Comparison of ENCODE assay signal across 10 cellular contexts in the genomic region with DNA sequence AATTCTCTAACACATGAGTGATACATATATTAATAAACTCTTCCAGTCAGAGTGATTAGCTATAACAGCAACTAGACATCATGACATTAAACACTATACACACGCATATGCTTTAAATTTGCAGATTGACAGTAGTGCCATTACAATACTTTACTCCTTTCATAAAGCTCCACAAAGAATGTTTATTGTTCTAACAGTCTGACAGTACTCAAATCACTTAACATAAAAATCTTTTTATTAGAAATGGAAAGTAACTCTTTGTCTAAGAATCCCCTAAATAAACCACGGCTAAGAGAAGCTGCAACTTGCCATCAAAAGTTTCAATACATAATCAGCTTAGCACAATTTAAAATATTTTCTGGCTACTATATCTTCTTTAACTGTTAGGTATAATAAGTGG.
"Had no signal": no experiment of that assay in that cellular context is flagged by ENCODE, and none has a peak within 500 bp of the region (broad histone marks: within the 10 kb centered on the region; RNA-seq: fewer than 3 reads in every experiment).

No MANE protein-coding gene starts in this region.

- ATAC-seq: effector memory CD8-positive, alpha-beta T cell; esophagus mucosa; foreskin keratinocyte; gastrocnemius medialis; gastroesophageal sphincter; heart left ventricle; heart right ventricle had no signal

- FAIRE-seq: endometrium, endothelial cell of umbilical vein, frontal cortex had no signal
